In the genomic region with DNA sequence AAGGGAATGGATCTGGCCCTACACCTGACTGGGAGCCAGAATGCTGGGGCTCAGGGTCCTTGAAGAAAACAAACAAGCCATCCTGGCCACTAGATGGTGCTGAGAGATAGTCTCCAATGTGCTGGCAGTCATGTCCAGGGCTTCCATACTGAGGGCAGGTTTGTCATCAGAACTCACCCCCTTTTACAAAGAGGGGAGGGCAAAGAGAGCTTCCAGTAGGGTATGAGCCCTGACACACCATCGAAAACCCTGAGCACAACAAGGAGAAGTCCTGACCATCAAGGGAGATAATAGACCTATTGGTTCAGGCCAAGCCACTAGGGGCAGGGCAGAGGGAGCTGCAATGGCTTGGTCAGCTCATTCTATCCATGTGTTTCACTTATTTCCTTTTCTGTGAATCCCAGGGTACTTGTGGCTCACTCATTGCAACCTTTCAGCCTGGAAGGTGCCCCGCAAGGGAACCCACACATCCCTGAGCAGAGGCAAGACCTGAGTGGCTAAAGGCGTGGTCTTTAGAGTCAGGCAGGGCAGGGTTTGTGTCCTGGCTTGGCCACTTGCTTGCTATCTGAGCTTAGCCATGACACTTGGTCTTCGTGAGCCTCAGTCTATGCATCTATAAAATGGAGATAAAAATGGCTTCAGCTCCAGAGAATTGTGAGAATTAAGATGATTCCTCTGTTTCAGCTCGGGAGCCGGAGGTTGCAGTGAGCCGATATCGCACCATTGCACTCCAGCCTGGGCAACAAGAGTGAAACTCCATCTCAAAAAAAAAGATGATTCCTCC, we compare ENCODE assay signal across 8 cellular contexts.
A peak's percentile ranks its signal among the peaks of the same experiment; 100 is the strongest.
DNase-seq lines count a peak whose midpoint lies in the region; ATAC-seq and TF ChIP-seq lines count a peak whose summit lies in the region.

No MANE protein-coding gene starts in this region.

- peak; percentile 9 for DNase-seq in CMK (ENCODE audit: low read depth)
- peak; percentile 60 for DNase-seq in NCI-H2227 (lab: John Stamatoyannopoulos, UW; ENCODE audit: unreplicated experiment)
- peak; percentile 16 to 21 for DNase-seq in activated CD4-positive, alpha-beta T cell treated with anti-CD3 and anti-CD28 coated beads, Interleukin-2, amount 50 U/mL, for 4 hours
- peak; percentile 53 for DNase-seq in fibroblast of peridontal ligament (ENCODE audit: extremely low read depth)
- no peak for DNase-seq in middle frontal gyrus (ENCODE audit: extremely low spot score, low spot score)

- peak; percentile 61 for ATAC-seq in GM21515 (IDR thresholded peaks at IDR 0.05; ENCODE audit: unreplicated experiment)
- no peak for ATAC-seq in HG03175 (IDR thresholded peaks at IDR 0.05; ENCODE audit: unreplicated experiment)

- H3K9me3 Mint-ChIP-seq in nephron, result no peaks in the 10 kb centered on the region

- no peaks in the 10 kb centered on the region for H3K36me3 Mint-ChIP-seq in nephron (ENCODE audit: low read depth)

- peak; percentile 62 to 73 (median 64) for TF ChIP-seq CTCF in nephron (IDR thresholded peaks at IDR 0.05; ENCODE audit: unreplicated experiment in 3 of 3)

- H3K27me3 Mint-ChIP-seq in nephron (ENCODE audit: low read depth), result peaks cover 47% of the 10 kb centered on the region

- H3K4me3 Mint-ChIP-seq in nephron, result no peak overlapping the region

- no peak overlapping the region for H3K27ac Mint-ChIP-seq in nephron

- no peaks in the 10 kb centered on the region for H3K4me1 Mint-ChIP-seq in nephron
